ENCODE assay signal across 18 cellular contexts in genomic region chr13:97437729-97438128, GRCh38. TPM values are rescaled to one million over a fixed set of nuclear protein-coding genes. Genes with fewer than 3 reads are reported as not detected.
DNase-seq lines count a peak whose midpoint lies in the region; ATAC-seq, FAIRE-seq and TF ChIP-seq lines count a peak whose summit lies in the region.
"Had no signal": no experiment of that assay in that cellular context is flagged by ENCODE, and none has a peak within 500 bp of the region (broad histone marks: within the 10 kb centered on the region; RNA-seq: fewer than 3 reads in every experiment).

No MANE protein-coding gene starts in this region.

- H3K4me1 Mint-ChIP-seq in astrocyte (ENCODE audit: low read depth, unreplicated experiment), result peaks cover 6% of the 10 kb centered on the region

- H3K27ac Mint-ChIP-seq in astrocyte (ENCODE audit: unreplicated experiment), result no peak overlapping the region
- H3K27ac Mint-ChIP-seq: CD14-positive monocyte had no signal

- H3K27ac ChIP-seq in A673 (ENCODE audit: low read depth, low read length, poor library complexity, severe bottlenecking) (peak overlapping the region; percentile 78), astrocyte (ENCODE audit: low read depth, low read length) (no peak overlapping the region), hepatocyte (no peak overlapping the region)
- H3K27ac ChIP-seq: 22Rv1 had no signal

- no peaks in the 10 kb centered on the region for H3K9me3 Mint-ChIP-seq in astrocyte (ENCODE audit: unreplicated experiment)
- H3K9me3 Mint-ChIP-seq: CD14-positive monocyte had no signal

- H3K4me3 ChIP-seq in A673 (ENCODE audit: low read depth, low read length, poor library complexity, severe bottlenecking) (peak overlapping the region; percentile 8), astrocyte (ENCODE audit: insufficient read depth, low read depth, low read length) (no peak overlapping the region), hepatocyte (no peak overlapping the region)

- CTCF ChIA-PET in A673 (lab: Charles Lee), result no interaction called here

- POLR2A ChIA-PET in A673 (lab: Charles Lee; ENCODE audit: low non-redundant PET), result no interaction called here

- H3K79me2 ChIP-seq in astrocyte (ENCODE audit: insufficient read depth, low read length), result peaks cover 77% of the 10 kb centered on the region
- H3K79me2 ChIP-seq in hepatocyte, result peaks cover 79% of the 10 kb centered on the region

- no peak for TF ChIP-seq CTCF in A673 (conservative IDR thresholded peaks at IDR 0.05; ENCODE audit: low read depth, low read length)
- TF ChIP-seq CTCF in astrocyte (IDR thresholded peaks at IDR 0.05; ENCODE audit: insufficient read depth, low read depth, low read length), result no peak
- no peak for TF ChIP-seq CTCF in hepatocyte (IDR thresholded peaks at IDR 0.05; ENCODE audit: poor library complexity)

- H3K4me1 ChIP-seq in A673 (ENCODE audit: insufficient read depth, low read length, poor library complexity, severe bottlenecking) (peaks cover 58% of the 10 kb centered on the region), astrocyte (ENCODE audit: insufficient read depth, low read length) (no peaks in the 10 kb centered on the region), hepatocyte (ENCODE audit: insufficient read depth) (no peaks in the 10 kb centered on the region)

- H3K9me2 ChIP-seq in hepatocyte (replicated peaks; ENCODE audit: insufficient read depth), result no peaks in the 10 kb centered on the region

- H4K20me1 ChIP-seq in astrocyte (ENCODE audit: insufficient read depth, low read length), result peaks cover 36% of the 10 kb centered on the region
- peaks cover 5% of the 10 kb centered on the region for H4K20me1 ChIP-seq in hepatocyte (ENCODE audit: insufficient read depth, poor library complexity, severe bottlenecking)

- WGBS in hepatocyte (ENCODE audit: low lambda C conversion rate, missing lambda C conversion rate), result 98% methylated on average over 2 of the region's 2 CpGs

- no peaks in the 10 kb centered on the region for H3K27me3 Mint-ChIP-seq in astrocyte (ENCODE audit: low read depth, unreplicated experiment)

- H2AFZ ChIP-seq in astrocyte (ENCODE audit: low read depth, low read length) (no peak overlapping the region), hepatocyte (no peak overlapping the region)

- ATAC-seq in GM19035 (IDR thresholded peaks at IDR 0.05; ENCODE audit: unreplicated experiment) (no peak), HG03039 (IDR thresholded peaks at IDR 0.05; ENCODE audit: unreplicated experiment) (no peak), HG03565 (IDR thresholded peaks at IDR 0.05; ENCODE audit: unreplicated experiment) (no peak)
- ATAC-seq: Right ventricle myocardium inferior had no signal

- no peak overlapping the region for H3K9ac ChIP-seq in astrocyte (ENCODE audit: low read length)

- peak overlapping the region; percentile 31 for H3K4me3 Mint-ChIP-seq in astrocyte (ENCODE audit: unreplicated experiment)
- H3K4me3 Mint-ChIP-seq: CD14-positive monocyte had no signal

- no TSS peak for BruUV-seq in A673 (replicated peaks; lab: Mats Ljungman, UMichigan)

- intact Hi-C loops in A673 (cut with micrococcal nuclease; ENCODE audit: unreplicated experiment), result loop anchor here (2.0 to 10.0 kb wide), 2 partner anchors 221 to 507 kb away; no protein-coding TSS in a partner anchor

- no peak for DNase-seq in A673 (ENCODE audit: low spot score)
- no peak for DNase-seq in GM18507 (ENCODE audit: extremely low spot score, insufficient read length, low read depth)
- DNase-seq in astrocyte (ENCODE audit: low read depth), result no peak
- no peak for DNase-seq in hepatocyte (ENCODE audit: low spot score)
- no peak for DNase-seq in activated naive CD4-positive, alpha-beta T cell (lab: John Stamatoyannopoulos, UW)
- DNase-seq: NCI-H1092 treated with DMSO at 0.1 percent for 48 hours, NCI-H146, NCI-H2029 treated with DMSO at 0.1 percent for 48 hours, NCI-H226, NCI-H524 treated with DMSO at 0.1 percent for 48 hours, NCI-H82, OCI-M1 had no signal

- H3K9me3 ChIP-seq in A673 (ENCODE audit: low read depth, low read length, poor library complexity, severe bottlenecking) (no peaks in the 10 kb centered on the region), astrocyte (ENCODE audit: insufficient read depth, low read depth, low read length) (no peaks in the 10 kb centered on the region), hepatocyte (ENCODE audit: low read depth) (no peaks in the 10 kb centered on the region)

- H3K27me3 ChIP-seq in A673 (replicated peaks; ENCODE audit: insufficient read depth, low read depth, low read length, poor library complexity) (no peaks in the 10 kb centered on the region), astrocyte (ENCODE audit: insufficient read depth, low read length) (no peaks in the 10 kb centered on the region), hepatocyte (no peaks in the 10 kb centered on the region)

- peaks cover 4% of the 10 kb centered on the region for H3K36me3 ChIP-seq in A673 (ENCODE audit: insufficient read depth, low read length, poor library complexity, severe bottlenecking)
- H3K36me3 ChIP-seq in astrocyte (ENCODE audit: insufficient read depth, low read length), result no peaks in the 10 kb centered on the region
- H3K36me3 ChIP-seq in hepatocyte (replicated peaks; ENCODE audit: insufficient read depth, low read depth), result no peaks in the 10 kb centered on the region

- H3K36me3 Mint-ChIP-seq in astrocyte (ENCODE audit: low read depth, unreplicated experiment), result no peaks in the 10 kb centered on the region

- H3K4me2 ChIP-seq in astrocyte (ENCODE audit: low read length) (no peak overlapping the region), hepatocyte (peak overlapping the region; percentile 78)

- peak; percentile 72 for FAIRE-seq in GM18507 (lab: Jason Lieb, UNC)
- FAIRE-seq in astrocyte (lab: Jason Lieb, UNC), result no peak

RNA-seq across cellular contexts. Expression of gene RAP2A, which starts 3.8 kb away (rescaled TPM):
- 32.8 and 43.6 TPM in 2 replicates for total RNA-seq in A673 (2021)
- 46.6 and 53.0 TPM in 2 replicates for total RNA-seq in astrocyte
- total RNA-seq in hepatocyte, result 36.8 and 41.9 TPM in 2 replicates
- 10.3 and 12.1 TPM in 2 replicates for polyA plus RNA-seq in hepatocyte
